ENCODE assay signal across 8 cellular contexts in genomic region chr15:63504979-63505841, GRCh38. TPM values are rescaled to one million over a fixed set of nuclear protein-coding genes. Genes with fewer than 3 reads are reported as not detected.
DNase-seq lines count a peak whose midpoint lies in the region; ATAC-seq lines count a peak whose summit lies in the region.

No MANE protein-coding gene starts in this region.

- H3K27me3 ChIP-seq in esophagus (ENCODE audit: control insufficient read depth in 1 of 2, insufficient read depth in 2 of 2, low read length in 2 of 2) (no peaks in the 10 kb centered on the region), thymus (ENCODE audit: control insufficient read depth, insufficient read depth) (no peaks in the 10 kb centered on the region)

- peak; percentile 40 to 45 for DNase-seq in activated CD4-positive, alpha-beta T cell treated with anti-CD3 and anti-CD28 coated beads for 4 hours
- no peak for DNase-seq in activated CD4-positive, alpha-beta T cell treated with anti-CD3 and anti-CD28 coated beads for 1 hour
- peak; percentile 47 to 80 for DNase-seq in NCI-H526 (lab: John Stamatoyannopoulos, UW)
- peak; percentile 77 for DNase-seq in activated CD8-positive, alpha-beta memory T cell treated with anti-CD3 and anti-CD28 coated beads, Interleukin-2, amount 50 U/mL, for 48 hours
- peak; percentile 70 for DNase-seq in mucosa of gallbladder (ENCODE audit: low spot score)

- H3K4me1 ChIP-seq in esophagus (ENCODE audit: control insufficient read depth in 2 of 2, insufficient read depth in 2 of 2, low read length in 1 of 2) (peaks cover 0 to 4% of the 10 kb centered on the region in 2 donors), thymus (ENCODE audit: control insufficient read depth, insufficient read depth, low read length) (peaks cover 14% of the 10 kb centered on the region)

- H3K9me3 ChIP-seq in esophagus (ENCODE audit: control insufficient read depth in 2 of 2, insufficient read depth in 1 of 2, low read depth in 1 of 2, low read length in 1 of 2) (no peaks in the 10 kb centered on the region), thymus (ENCODE audit: control insufficient read depth) (no peaks in the 10 kb centered on the region)

- H3K27ac ChIP-seq in esophagus (ENCODE audit: low read depth in 2 of 2, low read length in 1 of 2) (peak overlapping the region; percentile 90 to 98), thymus (ENCODE audit: low read depth) (peak overlapping the region; percentile 98)

- H3K4me3 ChIP-seq in esophagus (ENCODE audit: low read depth in 1 of 2, low read length in 2 of 2) (peak overlapping the region; percentile 93 to 95), thymus (ENCODE audit: low read length) (peak overlapping the region; percentile 88)

- peak; percentile 16 for ATAC-seq in HG03025 (IDR thresholded peaks at IDR 0.05; ENCODE audit: low FRiP score, unreplicated experiment)

- WGBS in esophagus, 2 donors: 1% methylated on average over 59 to 79 of the region's 79 CpGs
- under 1% methylated on average over 79 of the region's 79 CpGs for WGBS in thymus

- H3K36me3 ChIP-seq in esophagus (ENCODE audit: control insufficient read depth in 2 of 2, insufficient read depth in 2 of 2, low read length in 1 of 2): no peaks in the 10 kb centered on the region
- H3K36me3 ChIP-seq in thymus (ENCODE audit: control insufficient read depth, insufficient read depth): no peaks in the 10 kb centered on the region

RNA-seq across cellular contexts. Expression of gene USP3, which starts 0.8 kb away (rescaled TPM):
- polyA plus RNA-seq in esophagus: 10 to 100 TPM; 14.0 to 15.0 TPM
- total RNA-seq in mucosa of gallbladder: 81.2 TPM
- 57.6 TPM for polyA plus RNA-seq in thymus
